In the genomic region with DNA sequence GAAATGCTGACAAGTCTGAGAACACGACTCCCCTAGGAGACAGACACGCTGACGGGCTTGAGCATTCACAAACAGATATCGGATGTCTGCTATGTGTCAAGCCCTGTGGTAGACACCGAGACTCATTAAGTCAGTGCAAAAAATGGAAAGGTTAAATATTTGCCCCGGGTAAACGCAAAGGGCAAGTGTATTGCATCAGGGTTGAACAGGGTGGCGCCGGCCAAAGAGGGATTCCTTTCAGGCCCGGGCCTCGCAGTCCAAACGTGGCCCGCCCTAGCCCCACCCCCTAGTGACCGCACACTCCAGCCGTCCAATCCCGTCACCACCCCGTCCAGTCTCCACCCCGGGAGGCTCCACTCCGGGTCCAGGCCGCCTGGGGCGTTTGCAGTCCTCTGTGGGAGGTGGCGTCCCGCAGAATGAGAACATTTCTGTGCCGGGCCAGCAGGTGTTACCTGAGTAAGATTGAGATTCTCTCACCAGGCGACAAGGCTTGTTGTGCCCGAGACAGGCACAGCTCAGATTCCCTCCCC, we compare ENCODE assay signal across 1 cellular context.
A peak's percentile ranks its signal among the peaks of the same experiment; 100 is the strongest.
TF ChIP-seq lines count a peak whose summit lies in the region.

No MANE protein-coding gene starts in this region.

TF ChIP-seq in HepG2, 621 proteins besides CTCF, POLR2A, EP300 and RAD21 (continued from another document):
- TF ChIP-seq, protein P1, sequence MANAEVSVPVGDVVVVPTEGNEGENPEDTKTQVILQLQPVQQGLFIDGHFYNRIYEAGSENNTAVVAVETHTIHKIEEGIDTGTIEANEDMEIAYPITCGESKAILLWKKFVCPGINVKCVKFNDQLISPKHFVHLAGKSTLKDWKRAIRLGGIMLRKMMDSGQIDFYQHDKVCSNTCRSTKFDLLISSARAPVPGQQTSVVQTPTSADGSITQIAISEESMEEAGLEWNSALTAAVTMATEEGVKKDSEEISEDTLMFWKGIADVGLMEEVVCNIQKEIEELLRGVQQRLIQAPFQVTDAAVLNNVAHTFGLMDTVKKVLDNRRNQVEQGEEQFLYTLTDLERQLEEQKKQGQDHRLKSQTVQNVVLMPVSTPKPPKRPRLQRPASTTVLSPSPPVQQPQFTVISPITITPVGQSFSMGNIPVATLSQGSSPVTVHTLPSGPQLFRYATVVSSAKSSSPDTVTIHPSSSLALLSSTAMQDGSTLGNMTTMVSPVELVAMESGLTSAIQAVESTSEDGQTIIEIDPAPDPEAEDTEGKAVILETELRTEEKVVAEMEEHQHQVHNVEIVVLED (CRISPR knock-in tag; IDR thresholded peaks at IDR 0.05; ENCODE audit: borderline replicate concordance) = peak; percentile 42; the same call in 1 of the 2 replicates
- TF ChIP-seq, protein P2, sequence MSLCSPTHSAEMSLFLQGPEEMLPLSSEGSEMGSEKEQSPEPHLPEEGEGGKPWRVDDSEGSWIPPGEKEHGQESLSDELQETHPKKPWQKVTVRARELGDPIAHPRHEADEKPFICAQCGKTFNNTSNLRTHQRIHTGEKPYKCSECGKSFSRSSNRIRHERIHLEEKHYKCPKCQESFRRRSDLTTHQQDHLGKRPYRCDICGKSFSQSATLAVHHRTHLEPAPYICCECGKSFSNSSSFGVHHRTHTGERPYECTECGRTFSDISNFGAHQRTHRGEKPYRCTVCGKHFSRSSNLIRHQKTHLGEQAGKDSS (CRISPR knock-in tag; IDR thresholded peaks at IDR 0.05; ENCODE audit: borderline replicate concordance, low read depth) = no peak
- no peak for TF ChIP-seq PTBP1 (IDR thresholded peaks at IDR 0.05; ENCODE audit: low read depth, low read length, poor library complexity, severe bottlenecking)
- TF ChIP-seq, protein P3, sequence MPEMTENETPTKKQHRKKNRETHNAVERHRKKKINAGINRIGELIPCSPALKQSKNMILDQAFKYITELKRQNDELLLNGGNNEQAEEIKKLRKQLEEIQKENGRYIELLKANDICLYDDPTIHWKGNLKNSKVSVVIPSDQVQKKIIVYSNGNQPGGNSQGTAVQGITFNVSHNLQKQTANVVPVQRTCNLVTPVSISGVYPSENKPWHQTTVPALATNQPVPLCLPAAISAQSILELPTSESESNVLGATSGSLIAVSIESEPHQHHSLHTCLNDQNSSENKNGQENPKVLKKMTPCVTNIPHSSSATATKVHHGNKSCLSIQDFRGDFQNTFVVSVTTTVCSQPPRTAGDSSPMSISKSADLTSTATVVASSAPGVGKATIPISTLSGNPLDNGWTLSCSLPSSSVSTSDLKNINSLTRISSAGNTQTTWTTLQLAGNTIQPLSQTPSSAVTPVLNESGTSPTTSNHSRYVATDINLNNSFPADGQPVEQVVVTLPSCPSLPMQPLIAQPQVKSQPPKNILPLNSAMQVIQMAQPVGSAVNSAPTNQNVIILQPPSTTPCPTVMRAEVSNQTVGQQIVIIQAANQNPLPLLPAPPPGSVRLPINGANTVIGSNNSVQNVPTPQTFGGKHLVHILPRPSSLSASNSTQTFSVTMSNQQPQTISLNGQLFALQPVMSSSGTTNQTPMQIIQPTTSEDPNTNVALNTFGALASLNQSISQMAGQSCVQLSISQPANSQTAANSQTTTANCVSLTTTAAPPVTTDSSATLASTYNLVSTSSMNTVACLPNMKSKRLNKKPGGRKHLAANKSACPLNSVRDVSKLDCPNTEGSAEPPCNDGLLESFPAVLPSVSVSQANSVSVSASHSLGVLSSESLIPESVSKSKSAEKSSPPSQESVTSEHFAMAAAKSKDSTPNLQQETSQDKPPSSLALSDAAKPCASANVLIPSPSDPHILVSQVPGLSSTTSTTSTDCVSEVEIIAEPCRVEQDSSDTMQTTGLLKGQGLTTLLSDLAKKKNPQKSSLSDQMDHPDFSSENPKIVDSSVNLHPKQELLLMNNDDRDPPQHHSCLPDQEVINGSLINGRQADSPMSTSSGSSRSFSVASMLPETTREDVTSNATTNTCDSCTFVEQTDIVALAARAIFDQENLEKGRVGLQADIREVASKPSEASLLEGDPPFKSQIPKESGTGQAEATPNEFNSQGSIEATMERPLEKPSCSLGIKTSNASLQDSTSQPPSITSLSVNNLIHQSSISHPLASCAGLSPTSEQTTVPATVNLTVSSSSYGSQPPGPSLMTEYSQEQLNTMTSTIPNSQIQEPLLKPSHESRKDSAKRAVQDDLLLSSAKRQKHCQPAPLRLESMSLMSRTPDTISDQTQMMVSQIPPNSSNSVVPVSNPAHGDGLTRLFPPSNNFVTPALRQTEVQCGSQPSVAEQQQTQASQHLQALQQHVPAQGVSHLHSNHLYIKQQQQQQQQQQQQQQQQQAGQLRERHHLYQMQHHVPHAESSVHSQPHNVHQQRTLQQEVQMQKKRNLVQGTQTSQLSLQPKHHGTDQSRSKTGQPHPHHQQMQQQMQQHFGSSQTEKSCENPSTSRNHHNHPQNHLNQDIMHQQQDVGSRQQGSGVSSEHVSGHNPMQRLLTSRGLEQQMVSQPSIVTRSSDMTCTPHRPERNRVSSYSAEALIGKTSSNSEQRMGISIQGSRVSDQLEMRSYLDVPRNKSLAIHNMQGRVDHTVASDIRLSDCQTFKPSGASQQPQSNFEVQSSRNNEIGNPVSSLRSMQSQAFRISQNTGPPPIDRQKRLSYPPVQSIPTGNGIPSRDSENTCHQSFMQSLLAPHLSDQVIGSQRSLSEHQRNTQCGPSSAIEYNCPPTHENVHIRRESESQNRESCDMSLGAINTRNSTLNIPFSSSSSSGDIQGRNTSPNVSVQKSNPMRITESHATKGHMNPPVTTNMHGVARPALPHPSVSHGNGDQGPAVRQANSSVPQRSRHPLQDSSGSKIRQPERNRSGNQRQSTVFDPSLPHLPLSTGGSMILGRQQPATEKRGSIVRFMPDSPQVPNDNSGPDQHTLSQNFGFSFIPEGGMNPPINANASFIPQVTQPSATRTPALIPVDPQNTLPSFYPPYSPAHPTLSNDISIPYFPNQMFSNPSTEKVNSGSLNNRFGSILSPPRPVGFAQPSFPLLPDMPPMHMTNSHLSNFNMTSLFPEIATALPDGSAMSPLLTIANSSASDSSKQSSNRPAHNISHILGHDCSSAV (CRISPR knock-in tag; IDR thresholded peaks at IDR 0.05; ENCODE audit: borderline replicate concordance) = no peak
- peak; percentile 77 for TF ChIP-seq MYC (CRISPR knock-in tag; IDR thresholded peaks at IDR 0.05; ENCODE audit: borderline replicate concordance)
- TF ChIP-seq FOXO1 (CRISPR knock-in tag; IDR thresholded peaks at IDR 0.05) = peak; percentile 67; the same call in 1 of the 2 replicates
- TF ChIP-seq, protein P4, sequence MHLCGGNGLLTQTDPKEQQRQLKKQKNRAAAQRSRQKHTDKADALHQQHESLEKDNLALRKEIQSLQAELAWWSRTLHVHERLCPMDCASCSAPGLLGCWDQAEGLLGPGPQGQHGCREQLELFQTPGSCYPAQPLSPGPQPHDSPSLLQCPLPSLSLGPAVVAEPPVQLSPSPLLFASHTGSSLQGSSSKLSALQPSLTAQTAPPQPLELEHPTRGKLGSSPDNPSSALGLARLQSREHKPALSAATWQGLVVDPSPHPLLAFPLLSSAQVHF (CRISPR knock-in tag; IDR thresholded peaks at IDR 0.05) = no peak
- TF ChIP-seq, protein P5, sequence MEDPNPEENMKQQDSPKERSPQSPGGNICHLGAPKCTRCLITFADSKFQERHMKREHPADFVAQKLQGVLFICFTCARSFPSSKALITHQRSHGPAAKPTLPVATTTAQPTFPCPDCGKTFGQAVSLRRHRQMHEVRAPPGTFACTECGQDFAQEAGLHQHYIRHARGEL (CRISPR knock-in tag; IDR thresholded peaks at IDR 0.05) = no peak
- peak; percentile 75; the same call in 1 of the 2 replicates for TF ChIP-seq FOXC1 (CRISPR knock-in tag; IDR thresholded peaks at IDR 0.05; ENCODE audit: borderline replicate concordance)
- TF ChIP-seq, protein P6, sequence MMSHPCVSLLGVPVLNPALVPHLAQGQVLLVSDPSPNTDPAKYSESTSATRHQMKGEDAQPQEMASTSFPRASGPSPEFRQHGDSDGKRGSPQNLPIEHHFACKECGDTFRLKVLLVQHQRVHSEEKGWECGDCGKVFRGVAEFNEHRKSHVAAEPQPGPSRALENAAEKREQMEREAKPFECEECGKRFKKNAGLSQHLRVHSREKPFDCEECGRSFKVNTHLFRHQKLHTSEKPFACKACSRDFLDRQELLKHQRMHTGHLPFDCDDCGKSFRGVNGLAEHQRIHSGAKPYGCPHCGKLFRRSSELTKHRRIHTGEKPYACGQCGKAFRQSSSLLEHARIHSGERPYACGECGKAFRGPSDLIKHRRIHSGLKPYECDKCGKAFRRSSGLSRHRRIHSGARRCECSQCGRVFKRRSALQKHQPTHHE (CRISPR knock-in tag; IDR thresholded peaks at IDR 0.05; ENCODE audit: borderline replicate concordance) = no peak; the same call in 1 of the 2 replicates
- TF ChIP-seq ZSCAN12 (CRISPR knock-in tag; IDR thresholded peaks at IDR 0.05) = no peak
- TF ChIP-seq ZNF230 (CRISPR knock-in tag; IDR thresholded peaks at IDR 0.05) = peak; percentile 21; the same call in 1 of the 2 replicates
- TF ChIP-seq ONECUT2 (CRISPR knock-in tag; IDR thresholded peaks at IDR 0.05) = no peak
- no peak for TF ChIP-seq THYN1 (CRISPR knock-in tag; IDR thresholded peaks at IDR 0.05; ENCODE audit: borderline replicate concordance, low read depth)
- no peak for TF ChIP-seq DNMT3B (CRISPR knock-in tag; conservative IDR thresholded peaks at IDR 0.05)
- no peak for TF ChIP-seq ZFP82 (CRISPR knock-in tag; IDR thresholded peaks at IDR 0.05; ENCODE audit: borderline replicate concordance)
- TF ChIP-seq POLR2AphosphoS5 (IDR thresholded peaks at IDR 0.05; ENCODE audit: low read depth, low read length) = peak; percentile 88
- TF ChIP-seq ZNF709 (CRISPR knock-in tag; IDR thresholded peaks at IDR 0.05) = no peak
- peak; percentile 98 for TF ChIP-seq TBX2 (CRISPR knock-in tag; IDR thresholded peaks at IDR 0.05; ENCODE audit: borderline replicate concordance)
- no peak for TF ChIP-seq RBFOX2 (IDR thresholded peaks at IDR 0.05; ENCODE audit: low read depth, low read length)
- TF ChIP-seq ZNF83 (CRISPR knock-in tag; IDR thresholded peaks at IDR 0.05; ENCODE audit: borderline replicate concordance) = no peak; the same call in 1 of the 2 replicates
- TF ChIP-seq ZNF207 (IDR thresholded peaks at IDR 0.05; ENCODE audit: borderline replicate concordance) = no peak
- no peak for TF ChIP-seq FLYWCH1 (CRISPR knock-in tag; IDR thresholded peaks at IDR 0.05)
- peak; percentile 73 for TF ChIP-seq HHEX (CRISPR knock-in tag; IDR thresholded peaks at IDR 0.05)
- no peak for TF ChIP-seq IKZF1 (IDR thresholded peaks at IDR 0.05)
- TF ChIP-seq CHD2 (IDR thresholded peaks at IDR 0.05; ENCODE audit: low read depth, low read length) = no peak
- no peak for TF ChIP-seq NFIB (CRISPR knock-in tag; IDR thresholded peaks at IDR 0.05; ENCODE audit: borderline replicate concordance)
- no peak for TF ChIP-seq PCBP2 (optimal IDR thresholded peaks at IDR 0.05; ENCODE audit: low read depth, low read length, poor library complexity, severe bottlenecking)
- no peak for TF ChIP-seq HNRNPUL1 (IDR thresholded peaks at IDR 0.05; ENCODE audit: low read depth, low read length)
- TF ChIP-seq ZNF720 (CRISPR knock-in tag; IDR thresholded peaks at IDR 0.05) = no peak
- TF ChIP-seq, protein P7, sequence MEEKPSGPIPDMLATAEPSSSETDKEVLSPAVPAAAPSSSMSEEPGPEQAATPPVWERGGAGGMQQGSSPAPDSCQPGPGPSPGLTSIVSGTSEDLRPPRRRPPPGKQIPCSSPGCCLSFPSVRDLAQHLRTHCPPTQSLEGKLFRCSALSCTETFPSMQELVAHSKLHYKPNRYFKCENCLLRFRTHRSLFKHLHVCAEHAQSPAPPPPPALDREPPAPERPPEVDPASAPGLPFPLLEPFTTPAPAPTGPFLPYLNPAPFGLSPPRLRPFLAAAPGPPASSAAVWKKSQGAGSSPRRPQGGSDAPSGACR (CRISPR knock-in tag; IDR thresholded peaks at IDR 0.05) = no peak
